11 cellular contexts compared by ENCODE assay signal in genomic region chr4:38980903-38981676, GRCh38. TPM values are rescaled to one million over a fixed set of nuclear protein-coding genes. Genes with fewer than 3 reads are reported as not detected.
DNase-seq lines count a peak whose midpoint lies in the region; ATAC-seq and TF ChIP-seq lines count a peak whose summit lies in the region.
"Had no signal": no experiment of that assay in that cellular context is flagged by ENCODE, and none has a peak within 500 bp of the region (broad histone marks: within the 10 kb centered on the region; RNA-seq: fewer than 3 reads in every experiment).

No MANE protein-coding gene starts in this region.

- H3K4me3 ChIP-seq in AG10803 (ENCODE audit: low read length) (no peak overlapping the region), fibroblast of mammary gland (ENCODE audit: control insufficient read depth, low read depth, low read length) (no peak overlapping the region)

- peak overlapping the region; percentile 24 for H3K27ac Mint-ChIP-seq in T-helper 17 cell

- no peak overlapping the region for H3K4me3 Mint-ChIP-seq in T-helper 17 cell

- peaks cover 20% of the 10 kb centered on the region for H3K36me3 Mint-ChIP-seq in T-helper 17 cell (ENCODE audit: low read depth)

- no peaks in the 10 kb centered on the region for H3K27me3 Mint-ChIP-seq in T-helper 17 cell

- H3K4me1 Mint-ChIP-seq in T-helper 17 cell: peaks cover 34% of the 10 kb centered on the region

- DNase-seq in AG10803 (ENCODE audit: low read depth) (peak; percentile 88), T-helper 17 cell (no peak), fibroblast of mammary gland (ENCODE audit: low read depth) (peak; percentile 87), OCI-M1 (lab: John Stamatoyannopoulos, UW) (no peak)
- DNase-seq in NK-92 treated with Interleukin-12 subunit alpha and Interleukin-12 subunit beta, amount 100 ng/mL, for 24 hours (lab: John Stamatoyannopoulos, UW): no peak
- DNase-seq: caudate nucleus, NCI-H2227 treated with DMSO at 0.1 percent for 48 hours, posterior cingulate gyrus had no signal

- ATAC-seq in GM18868 (IDR thresholded peaks at IDR 0.05; ENCODE audit: unreplicated experiment) (peak; percentile 55), T-helper 17 cell (no peak), GM19452 (IDR thresholded peaks at IDR 0.05; ENCODE audit: unreplicated experiment) (no peak), GM21576 (IDR thresholded peaks at IDR 0.05; ENCODE audit: unreplicated experiment) (no peak)

- no peak for TF ChIP-seq CTCF in AG10803 (conservative IDR thresholded peaks at IDR 0.05; ENCODE audit: low read length)
- no peak for TF ChIP-seq CTCF in fibroblast of mammary gland (conservative IDR thresholded peaks at IDR 0.05; ENCODE audit: control insufficient read depth, insufficient read depth, low read depth, low read length)

- H3K9me3 ChIP-seq in T-helper 17 cell (ENCODE audit: control insufficient read depth, low read length, poor library complexity, severe bottlenecking): no peaks in the 10 kb centered on the region

RNA-seq across cellular contexts. Expression of gene TMEM156, which starts 51.1 kb away (rescaled TPM):
- total RNA-seq in T-helper 17 cell: 10 to 100 TPM; 25.6 to 30.2 TPM

Comparison
In these comparisons a context has a peak if more than half of its experiments do, and no peak if none do; other contexts are left out.
1. DNase-seq: peak in AG10803 (single experiment) and fibroblast of mammary gland (single experiment); none in T-helper 17 cell (0 of 3), NK-92 treated with Interleukin-12 subunit alpha and Interleukin-12 subunit beta, amount 100 ng/mL, for 24 hours (single experiment) and OCI-M1 (single experiment).